11 cellular contexts compared by ENCODE assay signal in the genomic region with DNA sequence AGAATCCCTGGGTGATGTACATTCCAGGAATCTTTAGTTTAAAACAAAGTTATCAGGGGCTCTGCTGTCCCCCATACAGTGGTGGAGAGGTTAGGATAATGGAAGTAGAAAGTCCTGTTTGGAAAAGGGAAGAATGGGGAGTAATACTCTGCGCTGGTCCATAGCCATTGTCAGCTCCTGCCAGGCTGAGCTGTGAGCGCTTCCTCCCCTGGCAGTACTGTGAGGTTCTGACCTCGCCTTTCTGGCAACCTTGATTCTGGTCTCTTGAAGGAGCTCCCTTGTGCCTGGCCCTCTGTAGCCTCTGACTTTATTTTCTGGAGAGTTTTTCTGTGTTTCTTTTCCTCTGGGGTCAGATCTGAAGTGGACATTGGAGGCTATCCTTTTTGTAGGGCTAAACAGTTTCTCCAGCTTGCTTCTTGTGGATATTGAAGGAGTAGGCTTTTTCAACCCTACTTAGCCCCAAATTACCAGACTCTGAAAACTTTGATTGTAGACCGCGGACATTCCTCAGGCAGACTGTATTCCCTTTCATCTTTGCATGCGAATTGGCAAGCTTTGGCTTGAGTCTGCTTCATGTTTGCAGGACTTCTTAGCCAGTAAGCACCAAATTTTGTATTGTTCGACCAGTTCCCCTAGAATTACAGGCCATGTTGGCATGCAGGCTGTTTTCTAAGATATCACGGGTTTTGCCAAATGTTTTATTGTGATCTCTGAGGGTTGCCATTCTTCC. TPM values are rescaled to one million over a fixed set of nuclear protein-coding genes. Genes with fewer than 3 reads are reported as not detected.
A peak's percentile ranks its signal among the peaks of the same experiment; 100 is the strongest.
DNase-seq lines count a peak whose midpoint lies in the region; ATAC-seq, FAIRE-seq and TF ChIP-seq lines count a peak whose summit lies in the region.
"Had no signal": no experiment of that assay in that cellular context is flagged by ENCODE, and none has a peak within 500 bp of the region (broad histone marks: within the 10 kb centered on the region; RNA-seq: fewer than 3 reads in every experiment).

No MANE protein-coding gene starts in this region.

- no peak overlapping the region for H4K91ac ChIP-seq in H9 (ENCODE audit: insufficient read length, low read depth, low read length)

- H2BK120ac ChIP-seq in H9 (ENCODE audit: low read depth, low read length, poor library complexity, severe bottlenecking) = no peak overlapping the region

- H3K4me3 ChIP-seq in keratinocyte (ENCODE audit: control insufficient read depth in 2 of 3, extremely low read depth in 1 of 3, insufficient read depth in 2 of 3, low read depth in 1 of 3, low read length in 3 of 3) = no peak overlapping the region
- H3K4me3 ChIP-seq in smooth muscle cell = no peak overlapping the region

- H3T11ph ChIP-seq in H9 (ENCODE audit: low read length) = no peak overlapping the region

- no peak overlapping the region for H3K4ac ChIP-seq in H9 (ENCODE audit: low read depth, low read length)

- no peaks in the 10 kb centered on the region for H3F3A ChIP-seq in smooth muscle cell (ENCODE audit: low read depth)

- no peak overlapping the region for H3K27ac ChIP-seq in H9 (ENCODE audit: insufficient read length, low read depth, low read length)
- no peak overlapping the region for H3K27ac ChIP-seq in keratinocyte (ENCODE audit: control insufficient read depth, insufficient read depth, low read length)
- peak overlapping the region; percentile 16 for H3K27ac ChIP-seq in smooth muscle cell (ENCODE audit: low read depth)

- no peaks in the 10 kb centered on the region for H3K9me3 ChIP-seq in H9 (ENCODE audit: control insufficient read depth, low read depth, low read length)
- H3K9me3 ChIP-seq in keratinocyte (ENCODE audit: control insufficient read depth, low read depth, low read length) = no peaks in the 10 kb centered on the region
- no peaks in the 10 kb centered on the region for H3K9me3 ChIP-seq in smooth muscle cell (replicated peaks; ENCODE audit: low read depth)

- no peaks in the 10 kb centered on the region for H3K27me3 Mint-ChIP-seq in H9 (ENCODE audit: low read depth)
- no peaks in the 10 kb centered on the region for H3K27me3 Mint-ChIP-seq in activated T-helper 2 cell treated with anti-CD3 and anti-CD28 coated beads, Interferon-gamma antibody, Interleukin-2, Interleukin-4, amounts not matched to agents 10 μg/mL and 5 μg/mL and 100 μg/mL, durations not matched to agents 14 hours and 24 hours and 36 hours (ENCODE audit: low read depth)
- H3K27me3 Mint-ChIP-seq: activated CD4-positive, alpha-beta memory T cell treated with anti-CD3 and anti-CD28 coated beads for 36 hours; activated naive CD4-positive, alpha-beta T cell treated with anti-CD3 and anti-CD28 coated beads, Interleukin-2, amount 10 ng/mL, durations not matched to agents 7 days and 5 days had no signal

- peaks cover 24 to 26% of the 10 kb centered on the region in 2 experiments for H3K4me1 Mint-ChIP-seq in H9
- H3K4me1 Mint-ChIP-seq in activated T-helper 2 cell treated with anti-CD3 and anti-CD28 coated beads, Interferon-gamma antibody, Interleukin-2, Interleukin-4, amounts not matched to agents 10 μg/mL and 5 μg/mL and 100 μg/mL, durations not matched to agents 14 hours and 24 hours and 36 hours (ENCODE audit: low read depth) = no peaks in the 10 kb centered on the region

- no peak overlapping the region for H3K14ac ChIP-seq in H9 (ENCODE audit: insufficient read depth, low read length)

- WGBS in H9 (ENCODE audit: extremely low coverage, insufficient read length, low lambda C conversion rate) = no CpG with 5 or more reads among the region's 8 CpGs
- WGBS in smooth muscle cell (ENCODE audit: low lambda C conversion rate) = 89% methylated on average over 8 of the region's 8 CpGs

- intact Hi-C loops in left colon (cut with DNase I, micrococcal nuclease) = no loop called here
- intact Hi-C loops in activated T-helper 2 cell treated with anti-CD3 and anti-CD28 coated beads, Interferon-gamma antibody, Interleukin-2, Interleukin-4, amounts not matched to agents 10 μg/mL and 5 μg/mL and 100 μg/mL, durations not matched to agents 14 hours and 24 hours and 36 hours (cut with micrococcal nuclease) = no loop called here

- H3K9me3 Mint-ChIP-seq in H9 = no peaks in the 10 kb centered on the region
- no peaks in the 10 kb centered on the region for H3K9me3 Mint-ChIP-seq in activated T-helper 2 cell treated with anti-CD3 and anti-CD28 coated beads, Interferon-gamma antibody, Interleukin-2, Interleukin-4, amounts not matched to agents 10 μg/mL and 5 μg/mL and 100 μg/mL, durations not matched to agents 14 hours and 24 hours and 36 hours
- H3K9me3 Mint-ChIP-seq: activated CD4-positive, alpha-beta memory T cell treated with anti-CD3 and anti-CD28 coated beads for 36 hours; activated naive CD4-positive, alpha-beta T cell treated with anti-CD3 and anti-CD28 coated beads, Interleukin-2, amount 10 ng/mL, durations not matched to agents 7 days and 5 days; CD8-positive, alpha-beta T cell had no signal

- H2BK12ac ChIP-seq in H9 (ENCODE audit: insufficient read length, low read depth, low read length) = peak overlapping the region; percentile 10

- no peaks in the 10 kb centered on the region for H3K23me2 ChIP-seq in H9 (ENCODE audit: insufficient read length, low read depth, low read length, poor library complexity, severe bottlenecking)

- H4K8ac ChIP-seq in H9 (replicated peaks; ENCODE audit: insufficient read length, low read depth, low read length) = no peak overlapping the region

- no peak overlapping the region for H3K23ac ChIP-seq in H9 (ENCODE audit: insufficient read length, low read depth, low read length)

- no peak overlapping the region for H2BK20ac ChIP-seq in H9 (ENCODE audit: low read depth, low read length, poor library complexity, severe bottlenecking)

- H3K9ac ChIP-seq in H9 (ENCODE audit: extremely low read depth, insufficient read length, low read length) (no peak overlapping the region), keratinocyte (ENCODE audit: control insufficient read depth, extremely low read depth, insufficient read depth, low read length) (no peak overlapping the region), smooth muscle cell (ENCODE audit: low read depth) (no peak overlapping the region)

- ATAC-seq in left colon = no peak
- ATAC-seq: CD8-positive, alpha-beta T cell had no signal

- H3K27me3 ChIP-seq in H9 (ENCODE audit: insufficient read depth, low read length) (no peaks in the 10 kb centered on the region), keratinocyte (ENCODE audit: control insufficient read depth, extremely low read depth, insufficient read depth, low read length) (no peaks in the 10 kb centered on the region), smooth muscle cell (ENCODE audit: low read depth) (no peaks in the 10 kb centered on the region)

- H3K36me3 Mint-ChIP-seq in H9 (ENCODE audit: insufficient read depth in 1 of 3, low read depth in 3 of 3) = peaks cover 7 to 20% (median 17%) of the 10 kb centered on the region in 3 experiments; a peak in 6 of 7 replicates
- peaks cover 18% of the 10 kb centered on the region for H3K36me3 Mint-ChIP-seq in activated T-helper 2 cell treated with anti-CD3 and anti-CD28 coated beads, Interferon-gamma antibody, Interleukin-2, Interleukin-4, amounts not matched to agents 10 μg/mL and 5 μg/mL and 100 μg/mL, durations not matched to agents 14 hours and 24 hours and 36 hours (ENCODE audit: low read depth)

- H2BK15ac ChIP-seq in H9 (ENCODE audit: low read depth, low read length) = no peak overlapping the region

- H3K27ac Mint-ChIP-seq in H9 = peak overlapping the region in 2 of 3 experiments; percentile 40 to 85; a peak in 6 of 7 replicates
- no peak overlapping the region for H3K27ac Mint-ChIP-seq in activated T-helper 2 cell treated with anti-CD3 and anti-CD28 coated beads, Interferon-gamma antibody, Interleukin-2, Interleukin-4, amounts not matched to agents 10 μg/mL and 5 μg/mL and 100 μg/mL, durations not matched to agents 14 hours and 24 hours and 36 hours
- H3K27ac Mint-ChIP-seq: activated CD4-positive, alpha-beta memory T cell treated with anti-CD3 and anti-CD28 coated beads for 36 hours; activated naive CD4-positive, alpha-beta T cell treated with anti-CD3 and anti-CD28 coated beads, Interleukin-2, amount 10 ng/mL, durations not matched to agents 7 days and 5 days had no signal

- no peak overlapping the region for H3K56ac ChIP-seq in H9 (ENCODE audit: insufficient read length, low read depth, low read length)

- in situ Hi-C loops in GM13976 (cut with MboI; ENCODE audit: low sequenced_read_pairs, unreplicated experiment) = no loop called here

- 0 out of 2 replicates have a peak, but pooled peaks cover 9% of the 10 kb centered on the region for H3K4me1 ChIP-seq in H9 (ENCODE audit: insufficient read depth, low read length)
- H3K4me1 ChIP-seq in keratinocyte (ENCODE audit: control insufficient read depth, extremely low read depth, insufficient read depth, low read length) = peaks cover 12% of the 10 kb centered on the region
- peaks cover 8% of the 10 kb centered on the region for H3K4me1 ChIP-seq in smooth muscle cell (ENCODE audit: low read depth)

- dilution Hi-C loops in keratinocyte (cut with MboI; ENCODE audit: extremely low pct_ligation_motif_present, low sequenced_read_pairs) = no loop called here

- DNase-seq in H9 = no peak
- DNase-seq in cerebellar cortex (ENCODE audit: low spot score) = peak; percentile 80
- DNase-seq in keratinocyte (ENCODE audit: low read depth, low spot score) = no peak
- DNase-seq in smooth muscle cell (lab: John Stamatoyannopoulos, UW; ENCODE audit: unreplicated experiment) = no peak
- DNase-seq in GM13976 (ENCODE audit: low spot score) = no peak
- no peak for DNase-seq in left colon
- DNase-seq in activated T-helper 2 cell treated with anti-CD3 and anti-CD28 coated beads, Interferon-gamma antibody, Interleukin-2, Interleukin-4, amounts not matched to agents 10 μg/mL and 5 μg/mL and 100 μg/mL, durations not matched to agents 14 hours and 24 hours and 36 hours (ENCODE audit: low spot score) = no peak
- no peak for DNase-seq in NCI-H1417 treated with DMSO at 0.1 percent for 48 hours (lab: John Stamatoyannopoulos, UW)
- DNase-seq: activated CD4-positive, alpha-beta memory T cell treated with anti-CD3 and anti-CD28 coated beads for 36 hours; activated naive CD4-positive, alpha-beta T cell treated with anti-CD3 and anti-CD28 coated beads, Interleukin-2, amount 10 ng/mL, durations not matched to agents 7 days and 5 days; CD8-positive, alpha-beta T cell had no signal

- H3K79me2 ChIP-seq in H9 (ENCODE audit: insufficient read depth, low read length) = peaks cover 28% of the 10 kb centered on the region; the same call in 1 of the 2 replicates
- H3K79me2 ChIP-seq in keratinocyte (ENCODE audit: control insufficient read depth, insufficient read depth, low read length) = peaks cover 61% of the 10 kb centered on the region
- peaks cover 87% of the 10 kb centered on the region for H3K79me2 ChIP-seq in smooth muscle cell (ENCODE audit: low read depth)

- H4K20me1 ChIP-seq in H9 (ENCODE audit: control insufficient read depth, insufficient read depth, insufficient read length) (no peaks in the 10 kb centered on the region), keratinocyte (ENCODE audit: control insufficient read depth, extremely low read depth, insufficient read depth, low read length) (no peaks in the 10 kb centered on the region), smooth muscle cell (ENCODE audit: low read depth) (peaks cover 91% of the 10 kb centered on the region)

- H3K4me3 Mint-ChIP-seq in H9 = no peak overlapping the region
- H3K4me3 Mint-ChIP-seq in activated T-helper 2 cell treated with anti-CD3 and anti-CD28 coated beads, Interferon-gamma antibody, Interleukin-2, Interleukin-4, amounts not matched to agents 10 μg/mL and 5 μg/mL and 100 μg/mL, durations not matched to agents 14 hours and 24 hours and 36 hours (ENCODE audit: low read depth) = no peak overlapping the region
- H3K4me3 Mint-ChIP-seq: activated CD4-positive, alpha-beta memory T cell treated with anti-CD3 and anti-CD28 coated beads for 36 hours; activated naive CD4-positive, alpha-beta T cell treated with anti-CD3 and anti-CD28 coated beads, Interleukin-2, amount 10 ng/mL, durations not matched to agents 7 days and 5 days; CD8-positive, alpha-beta T cell had no signal

- TF ChIP-seq CTCF in H9 (conservative IDR thresholded peaks at IDR 0.05) (no peak), keratinocyte (optimal IDR thresholded peaks at IDR 0.05 in 1 of 3, IDR thresholded peaks at IDR 0.05 in 1 of 3, conservative IDR thresholded peaks at IDR 0.05 in 1 of 3; ENCODE audit: extremely low read depth in 1 of 3, insufficient read depth in 2 of 3, low read length in 3 of 3) (no peak), smooth muscle cell (IDR thresholded peaks at IDR 0.05; ENCODE audit: borderline replicate concordance, insufficient read depth, poor library complexity, severe bottlenecking) (no peak), GM13976 (IDR thresholded peaks at IDR 0.05; ENCODE audit: borderline replicate concordance, control extremely low read depth, extremely low read depth, insufficient read depth, missing control alignments) (no peak)

- peaks cover 15% of the 10 kb centered on the region for H3K79me1 ChIP-seq in H9 (ENCODE audit: insufficient read depth, low read depth, low read length, poor library complexity, severe bottlenecking)

- H3K36me3 ChIP-seq in keratinocyte (ENCODE audit: control insufficient read depth in 2 of 2, extremely low read depth in 1 of 2, insufficient read depth in 2 of 2, low read length in 2 of 2) = peaks cover 0 to 3% of the 10 kb centered on the region in 2 experiments
- no peaks in the 10 kb centered on the region for H3K36me3 ChIP-seq in smooth muscle cell (ENCODE audit: low read depth)

- no peak overlapping the region for H2BK5ac ChIP-seq in H9 (ENCODE audit: insufficient read length, low read length)

- no peak overlapping the region for H4K5ac ChIP-seq in H9 (ENCODE audit: insufficient read length, low read depth, low read length)

- H2AFZ ChIP-seq in H9 (ENCODE audit: low read length) (no peak overlapping the region), keratinocyte (ENCODE audit: control insufficient read depth, low read length) (no peak overlapping the region), smooth muscle cell (ENCODE audit: low read depth) (no peak overlapping the region)

- H3K4me2 ChIP-seq in H9 (ENCODE audit: insufficient read depth, insufficient read length, low read length) (no peak overlapping the region), keratinocyte (ENCODE audit: control insufficient read depth, extremely low read depth, insufficient read depth, low read depth, low read length) (peak overlapping the region; percentile 1), smooth muscle cell (no peak overlapping the region)

- H3K9me1 ChIP-seq in keratinocyte (ENCODE audit: control insufficient read depth, extremely low read depth, insufficient read depth, low read length) = no peaks in the 10 kb centered on the region

- no peak overlapping the region for H3K18ac ChIP-seq in H9 (ENCODE audit: insufficient read length, low read depth, low read length)

- peak; percentile 80 for FAIRE-seq in keratinocyte (lab: Jason Lieb, UNC)

- no peak overlapping the region for H2AK5ac ChIP-seq in H9 (ENCODE audit: insufficient read length, low read length)

RNA-seq across cellular contexts. Expression of a gene that starts 13.8 kb away (rescaled TPM):
- total RNA-seq in H9 (2021) = 66.0 and 67.6 TPM in 2 replicates
- 8.7 to 22.3 TPM (median 14.3 TPM) in 3 replicates for polyA plus RNA-seq in keratinocyte
- 25.2 TPM for polyA plus RNA-seq in keratinocyte (2011; ENCODE audit: low read depth)
- polyA plus RNA-seq in keratinocyte (2011; cell fraction: cytosol; rRNA removed) = 15.1 and 15.4 TPM in 2 replicates
- polyA plus RNA-seq in keratinocyte (2011; cell fraction: nucleus; rRNA removed) = 37.0 and 44.8 TPM in 2 replicates
- 15.7 and 24.8 TPM in 2 replicates for polyA plus RNA-seq in keratinocyte (2012; ENCODE audit: low replicate concordance)
- polyA minus RNA-seq in keratinocyte = 21.1 to 31.5 TPM (median 30.3 TPM) in 3 replicates
- 17.1 TPM for polyA minus RNA-seq in keratinocyte (2011; cell fraction: cytosol; rRNA and poly(A)+ RNA removed)
- polyA minus RNA-seq in keratinocyte (2011; cell fraction: nucleus; rRNA and poly(A)+ RNA removed) = 24.5 and 54.1 TPM in 2 replicates
- total RNA-seq in smooth muscle cell = 46.4 and 54.7 TPM in 2 replicates
- polyA plus RNA-seq in smooth muscle cell = 20.9 and 24.2 TPM in 2 replicates
- 10 to 100 TPM; 32.3 to 36.5 TPM for total RNA-seq in left colon
- total RNA-seq in activated T-helper 2 cell treated with anti-CD3 and anti-CD28 coated beads, Interferon-gamma antibody, Interleukin-2, Interleukin-4, amounts not matched to agents 10 μg/mL and 5 μg/mL and 100 μg/mL, durations not matched to agents 14 hours and 24 hours and 36 hours = 37.2 and 37.7 TPM in 2 replicates

RNA-seq across cellular contexts. Expression of a gene that starts 49.5 kb away (rescaled TPM):
- total RNA-seq in H9 (2021) (4.5 and 6.2 TPM in 2 replicates), smooth muscle cell (0.45 and 0.58 TPM in 2 replicates), left colon (1 to 10 TPM; 2.1 to 2.4 TPM)
- polyA plus RNA-seq in keratinocyte (1.1 to 2.1 TPM (median 1.6 TPM) in 3 replicates), smooth muscle cell (0.70 TPM in 1 of 2 replicates, not detected in the other)
- 4.5 TPM for polyA plus RNA-seq in keratinocyte (2011; ENCODE audit: low read depth)
- polyA plus RNA-seq in keratinocyte (2011; cell fraction: cytosol; rRNA removed) = 1.5 and 1.9 TPM in 2 replicates
- 0.34 and 0.40 TPM in 2 replicates for polyA plus RNA-seq in keratinocyte (2011; cell fraction: nucleus; rRNA removed)
- 1.9 and 6.2 TPM in 2 replicates for polyA plus RNA-seq in keratinocyte (2012; ENCODE audit: low replicate concordance)
- 0.54 to 0.79 TPM in 2 of 3 replicates, not detected in the other for polyA minus RNA-seq in keratinocyte
- polyA minus RNA-seq in keratinocyte (2011; cell fraction: cytosol; rRNA and poly(A)+ RNA removed) = not detected
- polyA minus RNA-seq in keratinocyte (2011; cell fraction: nucleus; rRNA and poly(A)+ RNA removed) = not detected in 2 replicates
- not detected in 2 replicates for total RNA-seq in activated T-helper 2 cell treated with anti-CD3 and anti-CD28 coated beads, Interferon-gamma antibody, Interleukin-2, Interleukin-4, amounts not matched to agents 10 μg/mL and 5 μg/mL and 100 μg/mL, durations not matched to agents 14 hours and 24 hours and 36 hours
- total RNA-seq: activated CD4-positive, alpha-beta memory T cell treated with anti-CD3 and anti-CD28 coated beads for 36 hours; CD8-positive, alpha-beta T cell had no signal
